In the genomic region with DNA sequence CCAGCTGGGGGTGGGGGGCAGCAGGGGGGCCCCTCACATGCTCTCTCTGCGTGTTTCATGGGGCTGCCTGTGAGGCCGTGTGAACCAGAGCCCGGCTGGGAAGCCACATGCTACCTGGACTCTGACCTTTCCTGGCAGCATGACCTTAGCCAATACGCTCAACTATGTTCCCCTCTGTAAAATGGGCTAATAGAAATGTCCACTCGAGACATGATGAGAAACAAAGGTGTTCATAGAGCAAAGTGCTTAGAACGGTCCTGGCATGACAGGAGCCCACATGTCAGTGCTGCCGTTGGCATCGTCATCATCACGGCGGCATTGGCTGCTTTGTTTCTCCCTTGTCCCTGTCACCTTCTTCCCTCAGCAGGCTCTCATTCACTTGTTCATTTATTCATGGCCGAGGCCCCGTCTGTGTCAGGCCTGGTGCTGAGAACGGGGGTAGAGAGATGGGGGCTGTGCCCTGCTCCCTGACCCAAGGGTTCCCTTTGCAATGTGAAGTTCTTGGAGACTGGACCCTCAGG, we compare ENCODE assay signal across 1 cellular context.
TF ChIP-seq lines count a peak whose summit lies in the region.

No MANE protein-coding gene starts in this region.

TF ChIP-seq in H1, 55 proteins besides CTCF, POLR2A, EP300 and RAD21:
- TF ChIP-seq, protein P1, sequence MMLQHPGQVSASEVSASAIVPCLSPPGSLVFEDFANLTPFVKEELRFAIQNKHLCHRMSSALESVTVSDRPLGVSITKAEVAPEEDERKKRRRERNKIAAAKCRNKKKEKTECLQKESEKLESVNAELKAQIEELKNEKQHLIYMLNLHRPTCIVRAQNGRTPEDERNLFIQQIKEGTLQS (IDR thresholded peaks at IDR 0.05; ENCODE audit: insufficient read depth, low read depth, low read length), result no peak
- TF ChIP-seq YY1 (IDR thresholded peaks at IDR 0.05; ENCODE audit: low read depth, low read length), result no peak
- no peak for TF ChIP-seq BACH1 (IDR thresholded peaks at IDR 0.05; ENCODE audit: low read length)
- no peak for TF ChIP-seq CBX8 (IDR thresholded peaks at IDR 0.05; ENCODE audit: borderline replicate concordance, low read depth, low read length)
